Comparison of ENCODE assay signal across 18 cellular contexts in genomic region chr16:53067675-53068074, GRCh38. TPM values are rescaled to one million over a fixed set of nuclear protein-coding genes. Genes with fewer than 3 reads are reported as not detected.
DNase-seq lines count a peak whose midpoint lies in the region; ATAC-seq, FAIRE-seq and TF ChIP-seq lines count a peak whose summit lies in the region.
"Had no signal": no experiment of that assay in that cellular context is flagged by ENCODE, and none has a peak within 500 bp of the region (broad histone marks: within the 10 kb centered on the region; RNA-seq: fewer than 3 reads in every experiment).

No MANE protein-coding gene starts in this region.

- H4K20me1 ChIP-seq in MM.1S (ENCODE audit: insufficient read depth, low read length) = no peaks in the 10 kb centered on the region
- H4K20me1 ChIP-seq in GM12878 (ENCODE audit: control insufficient read depth, insufficient read depth) = no peaks in the 10 kb centered on the region

- H3K79me2 ChIP-seq in MM.1S (ENCODE audit: low read length) (peaks cover 80% of the 10 kb centered on the region), GM12878 (ENCODE audit: control insufficient read depth, insufficient read depth, low read length) (peaks cover 59% of the 10 kb centered on the region)

- H3K9me3 ChIP-seq in heart right ventricle = no peaks in the 10 kb centered on the region
- no peaks in the 10 kb centered on the region for H3K9me3 ChIP-seq in heart left ventricle
- H3K9me3 ChIP-seq in MM.1S (replicated peaks; ENCODE audit: insufficient read depth, low read length) = no peaks in the 10 kb centered on the region
- H3K9me3 ChIP-seq in GM12878 (replicated peaks; ENCODE audit: control insufficient read depth, insufficient read depth, low read length) = no peaks in the 10 kb centered on the region
- H3K9me3 ChIP-seq in spleen = no peaks in the 10 kb centered on the region
- H3K9me3 ChIP-seq: BE2C had no signal

- RAD21 ChIA-PET in GM12878 (lab: Charles Lee; ENCODE audit: unreplicated experiment) = interaction anchor here (0.9 to 4.5 kb wide), 6 partner anchors 10 to 31 kb away, joined by 3 to 23 read pairs (median 4); no protein-coding TSS in a partner anchor

- BruUV-seq in GM12878 (replicated peaks; lab: Mats Ljungman, UMichigan) = no TSS peak

- DNase-seq in heart right ventricle (no peak), heart left ventricle (no peak), MM.1S (no peak), GM12878 (ENCODE audit: low read depth, low spot score) (no peak), spleen (no peak), hypothalamus (lab: John Stamatoyannopoulos, UW) (no peak)
- DNase-seq in stimulated activated CD4-positive, alpha-beta T cell treated with anti-CD3 and anti-CD28 coated beads, Interleukin-4, amount 100 ng/mL, for 4 hours = no peak
- DNase-seq in activated CD4-positive, alpha-beta T cell treated with anti-CD3 and anti-CD28 coated beads for 1 hour = no peak
- DNase-seq: BE2C; DMS153; EL; KG1; NCI-H1092 treated with DMSO at 0.1 percent for 48 hours; NCI-H1694 treated with DMSO at 0.1 percent for 48 hours; NCI-H69; NK-92 treated with Interleukin-12 subunit alpha and Interleukin-12 subunit beta, amount 100 ng/mL, for 24 hours; PC-9 had no signal

- H2AFZ ChIP-seq in MM.1S (ENCODE audit: low read length) = no peak overlapping the region
- H2AFZ ChIP-seq in GM12878 (ENCODE audit: control insufficient read depth, low read depth, low read length) = no peak overlapping the region
- H2AFZ ChIP-seq: PC-9 had no signal

- POLR2A ChIA-PET in GM12878 (lab: Charles Lee) = interaction anchor here (1.2 kb wide), 1 partner anchor 12 kb away, joined by 3 read pairs; no protein-coding TSS in a partner anchor

- TF ChIP-seq CTCF in heart right ventricle (IDR thresholded peaks at IDR 0.05) = no peak
- no peak for TF ChIP-seq CTCF in heart left ventricle (IDR thresholded peaks at IDR 0.05)
- no peak for TF ChIP-seq CTCF in MM.1S (IDR thresholded peaks at IDR 0.05; ENCODE audit: low read length)
- TF ChIP-seq CTCF in GM12878 (IDR thresholded peaks at IDR 0.05 in 2 of 3, conservative IDR thresholded peaks at IDR 0.05 in 1 of 3; ENCODE audit: control insufficient read depth in 2 of 3, extremely low read depth in 1 of 3, insufficient read depth in 1 of 3, low read depth in 3 of 3, low read length in 3 of 3) = no peak
- TF ChIP-seq CTCF in spleen (IDR thresholded peaks at IDR 0.05 in 8 of 11, conservative IDR thresholded peaks at IDR 0.05 in 3 of 11) = no peak

- H3F3A ChIP-seq in MM.1S (ENCODE audit: insufficient read depth, low read length) = peaks cover 23% of the 10 kb centered on the region

- peak overlapping the region in 8 of 10 donors; percentile 7 to 91 (median 54) for H3K27ac ChIP-seq in heart right ventricle
- H3K27ac ChIP-seq in heart left ventricle = peak overlapping the region in 4 of 12 donors; percentile 0 to 53 (median 18)
- H3K27ac ChIP-seq in MM.1S (ENCODE audit: low read length) = peak overlapping the region; percentile 68; the same call in 1 of the 2 replicates
- H3K27ac ChIP-seq in GM12878 (ENCODE audit: control insufficient read depth, insufficient read depth) = peak overlapping the region; percentile 38
- peak overlapping the region; percentile 30 to 78 (median 52) for H3K27ac ChIP-seq in spleen
- H3K27ac ChIP-seq: HL-60, PC-9 had no signal

- no peak for ATAC-seq in heart right ventricle
- no peak for ATAC-seq in heart left ventricle
- ATAC-seq in GM12878 = no peak

- CTCF ChIA-PET in GM12878 (lab: Yijun Ruan, JAX) = interaction anchor here (1.0 to 1.8 kb wide), 5 partner anchors 8 to 92 kb away, joined by 3 to 8 read pairs (median 4); no protein-coding TSS in a partner anchor

- H3K36me3 ChIP-seq in heart right ventricle = peaks cover 0 to 19% (median 0%) of the 10 kb centered on the region in 9 donors
- peaks cover 0 to 9% (median 0%) of the 10 kb centered on the region in 9 donors for H3K36me3 ChIP-seq in heart left ventricle
- H3K36me3 ChIP-seq in MM.1S (replicated peaks; ENCODE audit: insufficient read depth, low read length) = no peaks in the 10 kb centered on the region
- H3K36me3 ChIP-seq in GM12878 (ENCODE audit: control insufficient read depth in 2 of 2, insufficient read depth in 2 of 2, low read length in 1 of 2) = peaks cover 0 to 4% of the 10 kb centered on the region in 2 experiments; a peak in 2 of 4 replicates
- H3K36me3 ChIP-seq in spleen = no peaks in the 10 kb centered on the region

- no peak for FAIRE-seq in GM12878 (lab: Jason Lieb, UNC)

- H3K4me3 ChIP-seq in heart right ventricle (no peak overlapping the region), heart left ventricle (no peak overlapping the region), MM.1S (ENCODE audit: low read length) (no peak overlapping the region), GM12878 (peak overlapping the region; percentile 19; the same call in 1 of the 2 replicates), spleen (no peak overlapping the region)
- H3K4me3 ChIP-seq: PC-9 had no signal

- H3K27me3 ChIP-seq in heart right ventricle (no peaks in the 10 kb centered on the region), heart left ventricle (no peaks in the 10 kb centered on the region), MM.1S (replicated peaks; ENCODE audit: insufficient read depth, low read length) (no peaks in the 10 kb centered on the region), GM12878 (replicated peaks in 1 of 2; ENCODE audit: control insufficient read depth in 2 of 2, insufficient read depth in 2 of 2, low read length in 1 of 2) (no peaks in the 10 kb centered on the region), spleen (replicated peaks in 1 of 7) (no peaks in the 10 kb centered on the region)
- H3K27me3 ChIP-seq: BE2C had no signal

- peak overlapping the region; percentile 72; the same call in 1 of the 2 replicates for H3K4me2 ChIP-seq in MM.1S (ENCODE audit: low read depth, low read length)
- H3K4me2 ChIP-seq in GM12878 (ENCODE audit: control insufficient read depth, insufficient read depth) = no peak overlapping the region
- H3K4me2 ChIP-seq: PC-9 had no signal

- in situ Hi-C loops in GM12878 (cut with MboI) = loop anchor here (10.0 kb wide), 1 partner anchor 377 kb away; no protein-coding TSS in a partner anchor

- WGBS in heart right ventricle, 2 donors = 85 to 95% methylated on average over 2 of the region's 2 CpGs
- WGBS in heart left ventricle, 4 donors = 82 to 89% (median 86%) methylated on average over 2 of the region's 2 CpGs
- 90% methylated on average over 2 of the region's 2 CpGs for WGBS in GM12878 (ENCODE audit: insufficient coverage, insufficient replicate concordance, low lambda C conversion rate, missing lambda C conversion rate)
- WGBS in spleen, 5 donors = 72 to 89% (median 77%) methylated on average over 2 of the region's 2 CpGs

- H3K9me2 ChIP-seq in MM.1S (replicated peaks; ENCODE audit: insufficient read depth, low read length) = no peaks in the 10 kb centered on the region

- SMC1A ChIA-PET in GM12878 (lab: Charles Lee; ENCODE audit: uncharacterized antibody, unreplicated experiment) = interaction anchor here (0.6 to 19.1 kb wide), 7 partner anchors 9 to 432 kb away, joined by 3 to 270 read pairs (median 5); partner anchors contain the start of gene CHD9

- TF ChIP-seq POLR2A in heart left ventricle (IDR thresholded peaks at IDR 0.05) (no peak), GM12878 (IDR thresholded peaks at IDR 0.05; ENCODE audit: low read depth, low read length) (no peak), spleen (IDR thresholded peaks at IDR 0.05) (no peak)

- no peak for TF ChIP-seq RAD21 in GM12878 (IDR thresholded peaks at IDR 0.05; ENCODE audit: insufficient read depth, low read depth, low read length)

- H3K4me1 ChIP-seq in heart right ventricle (peaks cover 7 to 92% (median 72%) of the 10 kb centered on the region in 9 donors), heart left ventricle (peaks cover 8 to 95% (median 50%) of the 10 kb centered on the region in 12 donors), MM.1S (ENCODE audit: low read length) (peaks cover 29% of the 10 kb centered on the region), GM12878 (ENCODE audit: control insufficient read depth, insufficient read depth, low read length) (peaks cover 89% of the 10 kb centered on the region), spleen (peaks cover 29 to 100% (median 89%) of the 10 kb centered on the region in 6 donors)

- H3K9ac ChIP-seq in MM.1S (ENCODE audit: low read length) = no peak overlapping the region
- no peak overlapping the region for H3K9ac ChIP-seq in GM12878 (ENCODE audit: control insufficient read depth, insufficient read depth, low read length)

- TF ChIP-seq EP300 in GM12878 (IDR thresholded peaks at IDR 0.05; ENCODE audit: borderline replicate concordance in 1 of 2, control insufficient read depth in 1 of 2, low read depth in 2 of 2, low read length in 2 of 2) = no peak

- intact Hi-C loops in heart right ventricle (cut with DNase I) = no loop called here
- intact Hi-C loops in heart left ventricle (cut with DNase I) = loop anchor here in 1 of 10 donors (2.0 kb wide), 1 partner anchor 23 kb away; no protein-coding TSS in a partner anchor
- intact Hi-C loops in GM12878 (cut with micrococcal nuclease; ENCODE audit: unreplicated experiment) = no loop called here
- intact Hi-C loops in spleen (cut with DNase I; ENCODE audit: low total_unique reads) = no loop called here

RNA-seq across cellular contexts. Expression of gene CHD9, which starts 12.9 kb away (rescaled TPM):
- total RNA-seq in heart right ventricle (10 to 100 TPM; 39.6 to 58.4 (median 45.1) TPM), heart left ventricle (10 to 100 TPM; 37.9 to 56.2 (median 44.1) TPM), GM12878 (2014; rRNA removed) (33.1 and 35.3 TPM in 2 replicates), GM12878 (2014; rRNA removed; fragmentation: Illumina TruSeq; extraction: Trizol) (57.6 and 59.6 TPM in 2 replicates), GM12878 (2021) (41.6 and 50.3 TPM in 2 replicates), spleen (10 to 100 TPM; 63.4 to 93.3 (median 77.6) TPM)
- polyA plus RNA-seq in heart right ventricle (10 to 100 TPM in 1 of 2 donors, 1 to 10 TPM in 1; 7.0 to 15.7 TPM), heart left ventricle (10 to 100 TPM; 11.8 to 13.1 TPM), GM12878 (2011; rRNA removed) (51.0 and 71.7 TPM in 2 replicates), GM12878 (2014; fragmentation: Illumina TruSeq; extraction: Trizol) (37.4 and 51.2 TPM in 2 replicates), GM12878 (2014; fragmentation: Nextera tagmentation; extraction: Ambion mirVana) (10 to 100 TPM; 70.5 to 95.7 TPM), GM12878 (2014; rRNA removed) (23.6 and 29.2 TPM in 2 replicates), GM12878 (2016; fragmentation: Nextera tagmentation; extraction: Ambion mirVana) (10 to 100 TPM; 66.1 to 72.1 TPM), spleen (10 to 100 TPM; 16.7 to 19.0 (median 17.6) TPM)
- 479 and 542 TPM in 2 replicates for total RNA-seq in GM12878 (2013; cell fraction: nucleolus; rRNA removed)
- 21.4 TPM for polyA plus RNA-seq in GM12878 (2011; ENCODE audit: low read depth)
- polyA plus RNA-seq in GM12878 (2011; cell fraction: cytosol; rRNA removed) = 13.6 and 29.4 TPM in 2 replicates
- 34.9 and 45.9 TPM in 2 replicates for polyA plus RNA-seq in GM12878 (2011; cell fraction: nucleus; rRNA removed)
- polyA plus RNA-seq in GM12878 (2012) = 18.7 and 27.0 TPM in 2 replicates
- 129 and 207 TPM in 2 replicates for polyA minus RNA-seq in GM12878 (2011; rRNA and poly(A)+ RNA removed)
- polyA minus RNA-seq in GM12878 (2011; cell fraction: cytosol; rRNA and poly(A)+ RNA removed) = 19.8 and 19.9 TPM in 2 replicates
- 95.9 and 118 TPM in 2 replicates for polyA minus RNA-seq in GM12878 (2011; cell fraction: nucleus; rRNA and poly(A)+ RNA removed)

RNA-seq across cellular contexts. Expression of gene CHD9NB, which starts 15.0 kb away (rescaled TPM):
- total RNA-seq in heart right ventricle (1 to 10 TPM in 1 of 10 donors, under 1 TPM in 7, not detected in 2; 0.29 to 1.2 (median 0.51) TPM), heart left ventricle (1 to 10 TPM in 1 of 9 donors, under 1 TPM in 7, not detected in 1; 0.39 to 2.3 (median 0.65) TPM), GM12878 (2014; rRNA removed) (0.51 and 0.82 TPM in 2 replicates), GM12878 (2014; rRNA removed; fragmentation: Illumina TruSeq; extraction: Trizol) (0.60 and 1.0 TPM in 2 replicates), GM12878 (2021) (0.58 and 0.69 TPM in 2 replicates), spleen (under 1 TPM in 1 of 7 donors, not detected in 6; 0.27 TPM)
- polyA plus RNA-seq in heart right ventricle (1 to 10 TPM in 1 of 2 donors, under 1 TPM in 1; 0.17 to 1.5 TPM), heart left ventricle (under 1 TPM; 0.21 to 0.76 TPM), GM12878 (2011; rRNA removed) (0.76 TPM in 2 replicates), GM12878 (2014; fragmentation: Illumina TruSeq; extraction: Trizol) (0.44 and 0.94 TPM in 2 replicates), GM12878 (2014; fragmentation: Nextera tagmentation; extraction: Ambion mirVana) (under 1 TPM; 0.14 to 0.22 TPM), GM12878 (2014; rRNA removed) (0.56 and 0.63 TPM in 2 replicates), GM12878 (2016; fragmentation: Nextera tagmentation; extraction: Ambion mirVana) (1 to 10 TPM; 1.3 to 1.6 TPM), spleen (under 1 TPM in 1 of 3 donors, not detected in 2; 0.10 TPM)
- 1.0 and 1.5 TPM in 2 replicates for total RNA-seq in GM12878 (2013; cell fraction: nucleolus; rRNA removed)
- 0.16 TPM for polyA plus RNA-seq in GM12878 (2011; ENCODE audit: low read depth)
- 0.97 and 1.3 TPM in 2 replicates for polyA plus RNA-seq in GM12878 (2011; cell fraction: cytosol; rRNA removed)
- 0.93 and 1.3 TPM in 2 replicates for polyA plus RNA-seq in GM12878 (2011; cell fraction: nucleus; rRNA removed)
- polyA plus RNA-seq in GM12878 (2012) = 0.32 and 0.52 TPM in 2 replicates
- polyA minus RNA-seq in GM12878 (2011; rRNA and poly(A)+ RNA removed) = 1.0 and 2.4 TPM in 2 replicates
- 0.52 and 0.94 TPM in 2 replicates for polyA minus RNA-seq in GM12878 (2011; cell fraction: cytosol; rRNA and poly(A)+ RNA removed)
- 0.60 and 1.7 TPM in 2 replicates for polyA minus RNA-seq in GM12878 (2011; cell fraction: nucleus; rRNA and poly(A)+ RNA removed)
